In the genomic region with DNA sequence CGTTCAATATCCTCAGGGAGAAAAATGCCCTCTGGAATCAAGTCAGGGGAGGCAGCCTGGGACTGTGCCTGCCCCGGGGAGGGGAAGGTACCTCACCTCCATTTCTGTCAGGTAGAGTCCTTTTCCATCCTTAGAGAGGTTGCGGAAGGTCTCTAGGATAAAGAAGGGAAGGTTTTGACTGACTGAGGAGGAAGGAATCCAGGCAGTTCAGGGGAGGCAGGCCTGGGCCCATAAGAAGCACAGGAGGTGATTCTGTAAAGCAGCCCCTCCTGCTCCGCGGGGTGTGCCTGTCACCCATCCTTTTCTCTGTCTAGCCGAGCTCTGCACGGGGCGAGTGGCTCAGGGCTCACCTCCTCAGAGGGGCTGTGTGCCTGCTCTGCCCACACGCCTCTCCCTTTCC, we compare ENCODE assay signal across 18 cellular contexts.
A peak's percentile ranks its signal among the peaks of the same experiment; 100 is the strongest.
DNase-seq lines count a peak whose midpoint lies in the region; ATAC-seq and TF ChIP-seq lines count a peak whose summit lies in the region.
"Had no signal": no experiment of that assay in that cellular context is flagged by ENCODE, and none has a peak within 500 bp of the region (broad histone marks: within the 10 kb centered on the region; RNA-seq: fewer than 3 reads in every experiment).

No MANE protein-coding gene starts in this region.

- H3K27ac ChIP-seq in lower lobe of right lung (no peak overlapping the region), sigmoid colon (no peak overlapping the region)
- H3K27ac ChIP-seq: 22Rv1, A549, C4-2B had no signal

- no peak overlapping the region for H3K4me3 ChIP-seq in lower lobe of right lung
- no peak overlapping the region for H3K4me3 ChIP-seq in sigmoid colon
- H3K4me3 ChIP-seq: A549, HAP-1 had no signal

- WGBS in sigmoid colon, 2 donors = 88 to 92% methylated on average over 9 of the region's 9 CpGs

- H3K27me3 ChIP-seq in lower lobe of right lung (ENCODE audit: low read depth) = peaks cover 5% of the 10 kb centered on the region
- no peaks in the 10 kb centered on the region for H3K27me3 ChIP-seq in sigmoid colon

- no peak for ATAC-seq in activated CD4-positive, CD25-positive, alpha-beta regulatory T cell treated with anti-CD3 and anti-CD28 coated beads, Interleukin-2, amount 50 U/mL, for 24 hours
- ATAC-seq in lower lobe of right lung (peak; percentile 27 to 34), GM19395 (IDR thresholded peaks at IDR 0.05; ENCODE audit: unreplicated experiment) (no peak), GM18517 (IDR thresholded peaks at IDR 0.05; ENCODE audit: unreplicated experiment) (no peak)
- ATAC-seq: A549; CD8-positive, alpha-beta T cell; HepG2 had no signal

- no peak for TF ChIP-seq EP300 in sigmoid colon (IDR thresholded peaks at IDR 0.05)

- no peaks in the 10 kb centered on the region for H3K36me3 Mint-ChIP-seq in CD14-positive monocyte
- H3K36me3 Mint-ChIP-seq: CD8-positive, alpha-beta T cell had no signal

- no peak for TF ChIP-seq POLR2A in sigmoid colon (IDR thresholded peaks at IDR 0.05)

- peaks cover 0 to 7% (median 6%) of the 10 kb centered on the region in 3 donors for H3K27me3 Mint-ChIP-seq in CD14-positive monocyte (ENCODE audit: low read depth in 3 of 3)

- H3K4me1 Mint-ChIP-seq in CD14-positive monocyte = no peaks in the 10 kb centered on the region

- DNase-seq in activated CD4-positive, CD25-positive, alpha-beta regulatory T cell treated with anti-CD3 and anti-CD28 coated beads, Interleukin-2, amount 50 U/mL, for 72 hours = peak; percentile 14
- DNase-seq in CD14-positive monocyte (ENCODE audit: low spot score) (peak; percentile 16), lower lobe of right lung (no peak), sigmoid colon (peak; percentile 34), hippocampal formation (lab: John Stamatoyannopoulos, UW) (no peak)
- DNase-seq: AML-193; Calu3; CD8-positive, alpha-beta T cell; DMS79 treated with DMSO at 0.1 percent for 48 hours; GF-D8 had no signal

- no peak overlapping the region for H3K27ac Mint-ChIP-seq in CD14-positive monocyte
- H3K27ac Mint-ChIP-seq: CD8-positive, alpha-beta T cell had no signal

- no peaks in the 10 kb centered on the region for H3K9me3 ChIP-seq in lower lobe of right lung
- no peaks in the 10 kb centered on the region for H3K9me3 ChIP-seq in sigmoid colon
- H3K9me3 ChIP-seq: A549, HAP-1 had no signal

- no peak overlapping the region for H3K4me3 Mint-ChIP-seq in CD14-positive monocyte
- H3K4me3 Mint-ChIP-seq: CD8-positive, alpha-beta T cell had no signal

- intact Hi-C loops in CD14-positive monocyte (cut with micrococcal nuclease) = no loop called here
- intact Hi-C loops in lower lobe of right lung (cut with DNase I) = no loop called here
- intact Hi-C loops in sigmoid colon (cut with DNase I) = no loop called here

- TF ChIP-seq CTCF in CD14-positive monocyte (IDR thresholded peaks at IDR 0.05) (no peak), lower lobe of right lung (IDR thresholded peaks at IDR 0.05) (no peak), sigmoid colon (IDR thresholded peaks at IDR 0.05) (no peak)

- H3K4me1 ChIP-seq in lower lobe of right lung (no peaks in the 10 kb centered on the region), sigmoid colon (no peaks in the 10 kb centered on the region)
- H3K4me1 ChIP-seq: A549, HAP-1 had no signal

- H3K36me3 ChIP-seq in lower lobe of right lung (no peaks in the 10 kb centered on the region), sigmoid colon (no peaks in the 10 kb centered on the region)
- H3K36me3 ChIP-seq: HAP-1 had no signal

- no peaks in the 10 kb centered on the region for H3K9me3 Mint-ChIP-seq in CD14-positive monocyte
- H3K9me3 Mint-ChIP-seq: CD8-positive, alpha-beta T cell had no signal

Comparison
In these comparisons a context has a peak if more than half of its experiments do, and no peak if none do; other contexts are left out.
1. DNase-seq: peak in activated CD4-positive, CD25-positive, alpha-beta regulatory T cell treated with anti-CD3 and anti-CD28 coated beads, Interleukin-2, amount 50 U/mL, for 72 hours (single experiment), CD14-positive monocyte (single experiment) and sigmoid colon (single experiment); none in lower lobe of right lung (single experiment) and hippocampal formation (0 of 2).
2. ATAC-seq: peak in lower lobe of right lung (2 of 2); none in activated CD4-positive, CD25-positive, alpha-beta regulatory T cell treated with anti-CD3 and anti-CD28 coated beads, Interleukin-2, amount 50 U/mL, for 24 hours (0 of 2), GM19395 (single experiment) and GM18517 (single experiment).